In genomic region chr4:164997324-164997723, GRCh38 we compare ENCODE assay signal across 14 cellular contexts. TPM values are rescaled to one million over a fixed set of nuclear protein-coding genes. Genes with fewer than 3 reads are reported as not detected.
DNase-seq lines count a peak whose midpoint lies in the region; ATAC-seq, FAIRE-seq and TF ChIP-seq lines count a peak whose summit lies in the region.
"Had no signal": no experiment of that assay in that cellular context is flagged by ENCODE, and none has a peak within 500 bp of the region (broad histone marks: within the 10 kb centered on the region; RNA-seq: fewer than 3 reads in every experiment).

No MANE protein-coding gene starts in this region.

- CTCF ChIA-PET in HEK293T (lab: Yijun Ruan, JAX): no interaction called here
- CTCF ChIA-PET in Panc1 (lab: Charles Lee): no interaction called here

- BruUV-seq in Panc1 (replicated peaks; lab: Mats Ljungman, UMichigan): no TSS peak

- H3K9me3 ChIP-seq in Panc1 (ENCODE audit: control insufficient read depth, insufficient read depth, low read depth, low read length): no peaks in the 10 kb centered on the region
- H3K9me3 ChIP-seq in kidney (ENCODE audit: control insufficient read depth in 1 of 2, low read length in 2 of 2): no peaks in the 10 kb centered on the region
- H3K9me3 ChIP-seq: esophagus muscularis mucosa, upper lobe of left lung had no signal

- H3K27me3 Mint-ChIP-seq in immature natural killer cell (ENCODE audit: low read depth in 3 of 3): peaks cover 0 to 2% (median 1%) of the 10 kb centered on the region in 3 donors

- peak; percentile 14 for DNase-seq in DMS114 treated with DMSO at 0.1 percent for 48 hours (lab: John Stamatoyannopoulos, UW; ENCODE audit: unreplicated experiment)
- peak; percentile 13 for DNase-seq in HEK293T (ENCODE audit: extremely low spot score)
- no peak for DNase-seq in Panc1 (ENCODE audit: low read depth, low spot score)
- DNase-seq in glomerular visceral epithelial cell (ENCODE audit: extremely low spot score): peak; percentile 28
- DNase-seq in immature natural killer cell: no peak
- DNase-seq in kidney: no peak
- no peak for DNase-seq in left ventricle myocardium superior
- DNase-seq: activated naive CD4-positive, alpha-beta T cell treated with anti-CD3 and anti-CD28 coated beads, Interleukin-2, amount 50 U/mL, for 16 hours; GDM1; T1000; upper lobe of left lung had no signal

- H3K27ac ChIP-seq in Panc1 (ENCODE audit: low read length): no peak overlapping the region
- no peak overlapping the region for H3K27ac ChIP-seq in kidney (ENCODE audit: low read depth in 2 of 2, low read length in 2 of 2)
- H3K27ac ChIP-seq: esophagus muscularis mucosa, upper lobe of left lung had no signal

- peak; percentile 45 for TF ChIP-seq CTCF in Panc1 (IDR thresholded peaks at IDR 0.05)
- no peak for TF ChIP-seq CTCF in kidney (IDR thresholded peaks at IDR 0.05; ENCODE audit: borderline replicate concordance, extremely low read depth, insufficient read depth)

- H3K36me3 ChIP-seq in Panc1 (ENCODE audit: control insufficient read depth, insufficient read depth, low read length) (no peaks in the 10 kb centered on the region), kidney (ENCODE audit: control insufficient read depth in 1 of 2, insufficient read depth in 2 of 2, low read length in 2 of 2) (no peaks in the 10 kb centered on the region)
- H3K36me3 ChIP-seq: esophagus muscularis mucosa, upper lobe of left lung had no signal

- no peak for ATAC-seq in Panc1
- ATAC-seq in left ventricle myocardium superior: no peak
- no peak for ATAC-seq in GM21381 (IDR thresholded peaks at IDR 0.05; ENCODE audit: unreplicated experiment)

- H3K27me3 ChIP-seq in Panc1 (ENCODE audit: control insufficient read depth, insufficient read depth, low read length): no peaks in the 10 kb centered on the region; the same call in 1 of the 2 replicates
- H3K27me3 ChIP-seq: upper lobe of left lung had no signal

- no peak for FAIRE-seq in kidney (lab: Jason Lieb, UNC)

- no peak overlapping the region for H3K9ac ChIP-seq in kidney (ENCODE audit: low read length in 2 of 2)

- H3K9me3 Mint-ChIP-seq in immature natural killer cell: no peaks in the 10 kb centered on the region

- no peak overlapping the region for H3K4me3 Mint-ChIP-seq in immature natural killer cell

- H3K4me3 ChIP-seq in Panc1 (ENCODE audit: low read depth in 2 of 2, low read length in 2 of 2) (no peak overlapping the region), kidney (ENCODE audit: low read length in 2 of 2) (no peak overlapping the region)
- H3K4me3 ChIP-seq: esophagus muscularis mucosa, upper lobe of left lung had no signal

- no peaks in the 10 kb centered on the region for H3K4me1 ChIP-seq in Panc1 (ENCODE audit: control insufficient read depth, insufficient read depth, low read length)
- no peaks in the 10 kb centered on the region for H3K4me1 ChIP-seq in kidney (ENCODE audit: control insufficient read depth in 1 of 2, insufficient read depth in 1 of 2, low read depth in 1 of 2, low read length in 2 of 2)
- H3K4me1 ChIP-seq: esophagus muscularis mucosa, upper lobe of left lung had no signal

- no peak overlapping the region for H3K27ac Mint-ChIP-seq in immature natural killer cell

- in situ Hi-C loops in Panc1 (cut with HindIII; ENCODE audit: low pct_unique_long_range_greater_than_20kb, low sequenced_read_pairs): no loop called here

- POLR2A ChIA-PET in HEK293T (lab: Yijun Ruan, JAX): no interaction called here
- POLR2A ChIA-PET in Panc1 (lab: Charles Lee): no interaction called here

- intact Hi-C loops in Panc1 (cut with micrococcal nuclease; ENCODE audit: unreplicated experiment): loop anchor here (5.0 kb wide), 1 partner anchor 220 kb away; no protein-coding TSS in a partner anchor
- intact Hi-C loops in kidney (cut with DNase I): no loop called here
- intact Hi-C loops in left ventricle myocardium superior (cut with micrococcal nuclease): no loop called here

- H3K4me1 Mint-ChIP-seq in immature natural killer cell: no peaks in the 10 kb centered on the region

- no peaks in the 10 kb centered on the region for H3K36me3 Mint-ChIP-seq in immature natural killer cell

TF ChIP-seq in HEK293T, 16 proteins besides CTCF, POLR2A, EP300 and RAD21:
- TF ChIP-seq NFRKB (IDR thresholded peaks at IDR 0.05): no peak
- no peak for TF ChIP-seq SUZ12 (IDR thresholded peaks at IDR 0.05)
- no peak for TF ChIP-seq CTBP1 (IDR thresholded peaks at IDR 0.05; ENCODE audit: borderline replicate concordance)
- TF ChIP-seq ELF4 (IDR thresholded peaks at IDR 0.05): no peak
- TF ChIP-seq BHLHE40 (IDR thresholded peaks at IDR 0.05; ENCODE audit: borderline replicate concordance): no peak
- no peak for TF ChIP-seq FOXM1 (IDR thresholded peaks at IDR 0.05; ENCODE audit: borderline replicate concordance)
- no peak for TF ChIP-seq LEF1 (IDR thresholded peaks at IDR 0.05; ENCODE audit: borderline replicate concordance)

RNA-seq across cellular contexts. Expression of gene TRIM61, which starts 19.9 kb away (rescaled TPM):
- total RNA-seq in Panc1 (2021; ENCODE audit: unreplicated experiment) (not detected), kidney (0.54 TPM), left ventricle myocardium superior (2.4 TPM)
- polyA plus RNA-seq in Panc1 (2012; ENCODE audit: insufficient read length): 0.28 TPM
- polyA plus RNA-seq in immature natural killer cell (1 to 10 TPM in 2 of 3 donors, not detected in 1; 1.8 to 2.5 TPM), kidney (ENCODE audit: insufficient read depth, low read depth, low replicate concordance) (0.30 TPM)

RNA-seq across cellular contexts. Expression of gene TRIM60, which starts 34.5 kb away (rescaled TPM):
- total RNA-seq in Panc1 (2021; ENCODE audit: unreplicated experiment) (not detected), kidney (not detected), left ventricle myocardium superior (not detected)
- polyA plus RNA-seq in Panc1 (2012; ENCODE audit: insufficient read length): not detected
- polyA plus RNA-seq in immature natural killer cell (not detected), kidney (ENCODE audit: insufficient read depth, low read depth, low replicate concordance) (not detected)
- total RNA-seq: esophagus muscularis mucosa, mononuclear cell, upper lobe of left lung had no signal

RNA-seq across cellular contexts. Expression of gene TRIM75, which starts 56.3 kb away (rescaled TPM):
- total RNA-seq in Panc1 (2021; ENCODE audit: unreplicated experiment) (not detected), kidney (not detected), left ventricle myocardium superior (not detected)
- not detected for polyA plus RNA-seq in Panc1 (2012; ENCODE audit: insufficient read length)
- polyA plus RNA-seq in immature natural killer cell (not detected), kidney (ENCODE audit: insufficient read depth, low read depth, low replicate concordance) (not detected)
- total RNA-seq: esophagus muscularis mucosa, mononuclear cell, upper lobe of left lung had no signal

Comparison
In these comparisons a context has a peak if more than half of its experiments do, and no peak if none do; other contexts are left out.
1. DNase-seq: peak in DMS114 treated with DMSO at 0.1 percent for 48 hours (single experiment), HEK293T (single experiment) and glomerular visceral epithelial cell (single experiment); none in Panc1 (single experiment), immature natural killer cell (0 of 3), kidney (single experiment) and left ventricle myocardium superior (single experiment).